Comparison of ENCODE assay signal across 2 cellular contexts in the genomic region with DNA sequence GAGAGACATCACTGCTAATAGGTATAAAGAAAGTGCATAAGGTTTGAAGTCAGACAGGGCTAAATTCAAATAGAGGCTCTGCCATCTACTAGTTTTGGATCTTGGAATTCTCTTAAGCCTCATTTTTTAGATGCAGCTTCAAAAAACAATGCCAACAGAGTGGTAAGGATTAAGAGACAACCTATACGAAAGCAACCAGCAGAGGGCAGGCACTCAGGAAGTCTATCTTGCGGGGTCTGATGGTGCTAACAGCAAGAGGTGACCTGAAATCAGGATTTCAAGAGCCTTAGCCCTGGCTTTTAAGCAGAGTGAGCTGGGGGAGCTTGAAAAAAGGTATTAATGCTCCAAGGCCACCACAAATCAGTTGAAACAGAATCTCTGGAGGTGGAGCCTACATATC.
A peak's percentile ranks its signal among the peaks of the same experiment; 100 is the strongest.
TF ChIP-seq lines count a peak whose summit lies in the region.

No MANE protein-coding gene starts in this region.

TF ChIP-seq in WTC11, 78 proteins besides CTCF, POLR2A, EP300 and RAD21 (continued from another document):
- TF ChIP-seq, protein P1, sequence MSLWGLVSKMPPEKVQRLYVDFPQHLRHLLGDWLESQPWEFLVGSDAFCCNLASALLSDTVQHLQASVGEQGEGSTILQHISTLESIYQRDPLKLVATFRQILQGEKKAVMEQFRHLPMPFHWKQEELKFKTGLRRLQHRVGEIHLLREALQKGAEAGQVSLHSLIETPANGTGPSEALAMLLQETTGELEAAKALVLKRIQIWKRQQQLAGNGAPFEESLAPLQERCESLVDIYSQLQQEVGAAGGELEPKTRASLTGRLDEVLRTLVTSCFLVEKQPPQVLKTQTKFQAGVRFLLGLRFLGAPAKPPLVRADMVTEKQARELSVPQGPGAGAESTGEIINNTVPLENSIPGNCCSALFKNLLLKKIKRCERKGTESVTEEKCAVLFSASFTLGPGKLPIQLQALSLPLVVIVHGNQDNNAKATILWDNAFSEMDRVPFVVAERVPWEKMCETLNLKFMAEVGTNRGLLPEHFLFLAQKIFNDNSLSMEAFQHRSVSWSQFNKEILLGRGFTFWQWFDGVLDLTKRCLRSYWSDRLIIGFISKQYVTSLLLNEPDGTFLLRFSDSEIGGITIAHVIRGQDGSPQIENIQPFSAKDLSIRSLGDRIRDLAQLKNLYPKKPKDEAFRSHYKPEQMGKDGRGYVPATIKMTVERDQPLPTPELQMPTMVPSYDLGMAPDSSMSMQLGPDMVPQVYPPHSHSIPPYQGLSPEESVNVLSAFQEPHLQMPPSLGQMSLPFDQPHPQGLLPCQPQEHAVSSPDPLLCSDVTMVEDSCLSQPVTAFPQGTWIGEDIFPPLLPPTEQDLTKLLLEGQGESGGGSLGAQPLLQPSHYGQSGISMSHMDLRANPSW (CRISPR knock-in tag; conservative IDR thresholded peaks at IDR 0.05; ENCODE audit: low read depth), result no peak
- TF ChIP-seq TCF7 (CRISPR knock-in tag; IDR thresholded peaks at IDR 0.05; ENCODE audit: low read depth) (no peak), CBFB (CRISPR knock-in tag; IDR thresholded peaks at IDR 0.05; ENCODE audit: low read depth) (no peak), KAT7 (CRISPR knock-in tag; IDR thresholded peaks at IDR 0.05; ENCODE audit: borderline replicate concordance) (no peak), OVOL2 (CRISPR knock-in tag; IDR thresholded peaks at IDR 0.05; ENCODE audit: borderline replicate concordance) (no peak), ZNF232 (CRISPR knock-in tag; IDR thresholded peaks at IDR 0.05) (no peak)
- TF ChIP-seq, protein P2, sequence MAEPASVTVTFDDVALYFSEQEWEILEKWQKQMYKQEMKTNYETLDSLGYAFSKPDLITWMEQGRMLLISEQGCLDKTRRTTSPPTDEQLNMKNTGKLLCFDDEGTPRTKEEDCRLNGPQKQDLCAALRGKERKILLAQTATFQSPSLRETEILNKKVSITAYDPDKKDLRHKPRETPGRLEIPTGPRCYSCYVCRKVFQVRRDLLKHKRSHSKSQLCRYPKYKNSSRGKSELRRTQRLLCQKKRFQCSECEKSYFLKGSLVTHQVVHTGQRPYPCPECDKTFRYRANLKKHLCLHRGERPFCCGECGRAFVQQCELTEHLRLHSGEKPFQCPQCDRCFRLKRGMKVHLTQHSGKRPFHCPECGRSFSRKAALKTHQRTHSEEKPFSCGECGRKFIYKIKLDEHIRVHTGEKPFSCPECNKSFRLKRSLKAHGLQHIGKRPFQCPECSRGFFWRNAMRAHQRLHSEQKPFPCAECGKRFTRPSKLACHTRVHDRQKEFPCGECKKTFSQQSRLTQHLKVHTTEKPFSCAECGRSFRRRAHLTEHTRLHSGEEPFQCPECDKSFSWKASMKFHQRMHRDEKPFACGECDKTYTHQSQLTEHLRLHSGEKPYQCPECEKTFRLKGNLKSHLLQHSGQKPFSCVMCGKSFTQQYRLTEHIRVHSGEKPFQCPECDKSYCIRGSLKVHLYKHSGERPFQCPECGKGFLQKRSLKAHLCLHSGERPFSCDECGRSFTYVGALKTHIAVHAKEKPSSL (CRISPR knock-in tag; conservative IDR thresholded peaks at IDR 0.05), result no peak
- TF ChIP-seq, protein P3, sequence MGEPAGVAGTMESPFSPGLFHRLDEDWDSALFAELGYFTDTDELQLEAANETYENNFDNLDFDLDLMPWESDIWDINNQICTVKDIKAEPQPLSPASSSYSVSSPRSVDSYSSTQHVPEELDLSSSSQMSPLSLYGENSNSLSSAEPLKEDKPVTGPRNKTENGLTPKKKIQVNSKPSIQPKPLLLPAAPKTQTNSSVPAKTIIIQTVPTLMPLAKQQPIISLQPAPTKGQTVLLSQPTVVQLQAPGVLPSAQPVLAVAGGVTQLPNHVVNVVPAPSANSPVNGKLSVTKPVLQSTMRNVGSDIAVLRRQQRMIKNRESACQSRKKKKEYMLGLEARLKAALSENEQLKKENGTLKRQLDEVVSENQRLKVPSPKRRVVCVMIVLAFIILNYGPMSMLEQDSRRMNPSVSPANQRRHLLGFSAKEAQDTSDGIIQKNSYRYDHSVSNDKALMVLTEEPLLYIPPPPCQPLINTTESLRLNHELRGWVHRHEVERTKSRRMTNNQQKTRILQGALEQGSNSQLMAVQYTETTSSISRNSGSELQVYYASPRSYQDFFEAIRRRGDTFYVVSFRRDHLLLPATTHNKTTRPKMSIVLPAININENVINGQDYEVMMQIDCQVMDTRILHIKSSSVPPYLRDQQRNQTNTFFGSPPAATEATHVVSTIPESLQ (CRISPR knock-in tag; IDR thresholded peaks at IDR 0.05), result no peak

TF ChIP-seq in HepG2, 621 proteins besides CTCF, POLR2A, EP300 and RAD21 (continued from another document):
- TF ChIP-seq, protein P4, sequence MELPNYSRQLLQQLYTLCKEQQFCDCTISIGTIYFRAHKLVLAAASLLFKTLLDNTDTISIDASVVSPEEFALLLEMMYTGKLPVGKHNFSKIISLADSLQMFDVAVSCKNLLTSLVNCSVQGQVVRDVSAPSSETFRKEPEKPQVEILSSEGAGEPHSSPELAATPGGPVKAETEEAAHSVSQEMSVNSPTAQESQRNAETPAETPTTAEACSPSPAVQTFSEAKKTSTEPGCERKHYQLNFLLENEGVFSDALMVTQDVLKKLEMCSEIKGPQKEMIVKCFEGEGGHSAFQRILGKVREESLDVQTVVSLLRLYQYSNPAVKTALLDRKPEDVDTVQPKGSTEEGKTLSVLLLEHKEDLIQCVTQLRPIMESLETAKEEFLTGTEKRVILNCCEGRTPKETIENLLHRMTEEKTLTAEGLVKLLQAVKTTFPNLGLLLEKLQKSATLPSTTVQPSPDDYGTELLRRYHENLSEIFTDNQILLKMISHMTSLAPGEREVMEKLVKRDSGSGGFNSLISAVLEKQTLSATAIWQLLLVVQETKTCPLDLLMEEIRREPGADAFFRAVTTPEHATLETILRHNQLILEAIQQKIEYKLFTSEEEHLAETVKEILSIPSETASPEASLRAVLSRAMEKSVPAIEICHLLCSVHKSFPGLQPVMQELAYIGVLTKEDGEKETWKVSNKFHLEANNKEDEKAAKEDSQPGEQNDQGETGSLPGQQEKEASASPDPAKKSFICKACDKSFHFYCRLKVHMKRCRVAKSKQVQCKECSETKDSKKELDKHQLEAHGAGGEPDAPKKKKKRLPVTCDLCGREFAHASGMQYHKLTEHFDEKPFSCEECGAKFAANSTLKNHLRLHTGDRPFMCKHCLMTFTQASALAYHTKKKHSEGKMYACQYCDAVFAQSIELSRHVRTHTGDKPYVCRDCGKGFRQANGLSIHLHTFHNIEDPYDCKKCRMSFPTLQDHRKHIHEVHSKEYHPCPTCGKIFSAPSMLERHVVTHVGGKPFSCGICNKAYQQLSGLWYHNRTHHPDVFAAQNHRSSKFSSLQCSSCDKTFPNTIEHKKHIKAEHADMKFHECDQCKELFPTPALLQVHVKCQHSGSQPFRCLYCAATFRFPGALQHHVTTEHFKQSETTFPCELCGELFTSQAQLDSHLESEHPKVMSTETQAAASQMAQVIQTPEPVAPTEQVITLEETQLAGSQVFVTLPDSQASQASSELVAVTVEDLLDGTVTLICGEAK (IDR thresholded peaks at IDR 0.05), result no peak
- TF ChIP-seq, protein P4 (CRISPR knock-in tag; IDR thresholded peaks at IDR 0.05), result no peak
- TF ChIP-seq SMC3 (IDR thresholded peaks at IDR 0.05; ENCODE audit: low read length) (peak; percentile 91), SOX6 (IDR thresholded peaks at IDR 0.05) (no peak), SOX6 (CRISPR knock-in tag; IDR thresholded peaks at IDR 0.05) (0 out of 2 replicates have a peak, but pooled peaks have one; percentile 26), ATF1 (CRISPR knock-in tag; IDR thresholded peaks at IDR 0.05) (no peak), SATB2 (CRISPR knock-in tag; IDR thresholded peaks at IDR 0.05) (no peak), THAP11 (CRISPR knock-in tag; IDR thresholded peaks at IDR 0.05) (0 out of 2 replicates have a peak, but pooled peaks have one; percentile 24), GATAD2A (CRISPR knock-in tag; IDR thresholded peaks at IDR 0.05) (0 out of 2 replicates have a peak, but pooled peaks have one; percentile 33), ZNF501 (CRISPR knock-in tag; IDR thresholded peaks at IDR 0.05) (no peak), ZNF33A (CRISPR knock-in tag; IDR thresholded peaks at IDR 0.05; ENCODE audit: borderline replicate concordance) (0 out of 2 replicates have a peak, but pooled peaks have one; percentile 27), KDM1A (CRISPR knock-in tag; IDR thresholded peaks at IDR 0.05) (no peak), FOSL2 (CRISPR knock-in tag; IDR thresholded peaks at IDR 0.05) (peak; percentile 22; the same call in 1 of the 2 replicates)
- TF ChIP-seq, protein P5, sequence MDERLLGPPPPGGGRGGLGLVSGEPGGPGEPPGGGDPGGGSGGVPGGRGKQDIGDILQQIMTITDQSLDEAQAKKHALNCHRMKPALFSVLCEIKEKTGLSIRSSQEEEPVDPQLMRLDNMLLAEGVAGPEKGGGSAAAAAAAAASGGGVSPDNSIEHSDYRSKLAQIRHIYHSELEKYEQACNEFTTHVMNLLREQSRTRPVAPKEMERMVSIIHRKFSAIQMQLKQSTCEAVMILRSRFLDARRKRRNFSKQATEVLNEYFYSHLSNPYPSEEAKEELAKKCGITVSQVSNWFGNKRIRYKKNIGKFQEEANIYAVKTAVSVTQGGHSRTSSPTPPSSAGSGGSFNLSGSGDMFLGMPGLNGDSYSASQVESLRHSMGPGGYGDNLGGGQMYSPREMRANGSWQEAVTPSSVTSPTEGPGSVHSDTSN (CRISPR knock-in tag; IDR thresholded peaks at IDR 0.05), result no peak
- TF ChIP-seq, protein P1 (CRISPR knock-in tag; IDR thresholded peaks at IDR 0.05; ENCODE audit: borderline replicate concordance), result 0 out of 2 replicates have a peak, but pooled peaks have one; percentile 35
